Comparison of ENCODE assay signal across 8 cellular contexts in genomic region chr7:100586266-100587025, GRCh38. TPM values are rescaled to one million over a fixed set of nuclear protein-coding genes. Genes with fewer than 3 reads are reported as not detected.
DNase-seq lines count a peak whose midpoint lies in the region; ATAC-seq and TF ChIP-seq lines count a peak whose summit lies in the region.

TSS of gene FBXO24 (plus strand) at chr7:100586328. CDS start at chr7:100586626, 298 bp downstream.

- peak within 1 kb of the TSS; percentile 83 to 92 for H3K4me3 ChIP-seq in SK-N-SH (ENCODE audit: low read depth in 2 of 2, low read length in 1 of 2)

- H3K4me2 ChIP-seq in SK-N-SH, result peak within 1 kb of the TSS; percentile 97

- peaks cover 7 to 8% of the 10 kb centered on the region in 2 donors for H3K36me3 Mint-ChIP-seq in activated naive CD4-positive, alpha-beta T cell treated with anti-CD3 and anti-CD28 coated beads, Interleukin-2, amount 50 U/mL, for 72 hours

- peak within 1 kb of the TSS; percentile 89 for H3K9ac ChIP-seq in SK-N-SH

- TF ChIP-seq RAD21 in SK-N-SH (IDR thresholded peaks at IDR 0.05; ENCODE audit: low read length), result no peak

- H3K36me3 ChIP-seq in SK-N-SH (replicated peaks in 1 of 2; ENCODE audit: control insufficient read depth in 1 of 2, insufficient read depth in 2 of 2, low read length in 1 of 2), result peaks cover 3 to 11% of the 10 kb centered on the region in 2 experiments

- H3K9me2 ChIP-seq in SK-N-SH, result no peaks in the 10 kb centered on the region

- CTCF ChIA-PET in GM10248 (lab: Yijun Ruan, JAX) (interaction anchor here (0.6 to 4.4 kb wide), 25 partner anchors 10 to 262 kb away, joined by 3 to 16 read pairs (median 4); partner anchors contain the start of genes MOSPD3, POP7 and SAP25), SK-N-SH (lab: Yijun Ruan, JAX) (interaction anchor here (1.0 to 11.9 kb wide), 15 partner anchors 9 to 119 kb away, joined by 3 to 149 read pairs (median 10); partner anchors contain the start of genes GIGYF1 and PCOLCE)

- peak; percentile 100 for DNase-seq in GM10248 (ENCODE audit: extremely low spot score)
- DNase-seq in NCI-H1092 (lab: John Stamatoyannopoulos, UW), result peak; percentile 100
- peak; percentile 100 for DNase-seq in SK-N-SH
- peak; percentile 98 to 100 for DNase-seq in activated naive CD4-positive, alpha-beta T cell treated with anti-CD3 and anti-CD28 coated beads, Interleukin-2, amount 50 U/mL, for 72 hours (ENCODE audit: low spot score in 2 of 2)
- DNase-seq in glomerular endothelial cell (ENCODE audit: extremely low read depth, low read depth, low spot score), result peak; percentile 98
- peak; percentile 99 to 100 (median 100) for DNase-seq in nucleus accumbens (lab: John Stamatoyannopoulos, UW)
- peak; percentile 100 for DNase-seq in superior temporal gyrus (ENCODE audit: extremely low spot score)

- peak within 1 kb of the TSS; percentile 96 for H2AFZ ChIP-seq in SK-N-SH (ENCODE audit: low read depth)

- peaks cover 32% of the 10 kb centered on the region for H4K20me1 ChIP-seq in SK-N-SH (ENCODE audit: insufficient read depth)

- no peaks in the 10 kb centered on the region for H3K9me3 ChIP-seq in SK-N-SH

- peaks cover 33% of the 10 kb centered on the region for H3K79me2 ChIP-seq in SK-N-SH (ENCODE audit: insufficient read depth)

- POLR2A ChIA-PET in GM10248 (lab: Yijun Ruan, JAX), result interaction anchor here (0.5 to 1.3 kb wide), 20 partner anchors 10 to 288 kb away, joined by 3 to 14 read pairs (median 4); partner anchors contain the start of genes GNB2, MOSPD3, PCOLCE and SRRT
- POLR2A ChIA-PET in SK-N-SH (lab: Yijun Ruan, JAX), result interaction anchor here (0.6 to 4.3 kb wide), 25 partner anchors 9 to 303 kb away, joined by 3 to 63 read pairs (median 4); partner anchors contain the start of genes AGFG2, EPHB4, GNB2 and MOSPD3

- H3K4me1 ChIP-seq in SK-N-SH (ENCODE audit: control insufficient read depth in 1 of 2, insufficient read depth in 2 of 2, low read depth in 1 of 2, low read length in 1 of 2), result peaks cover 6 to 15% of the 10 kb centered on the region in 2 experiments; a peak in 2 of 4 replicates

- under 1% methylated on average over 31 of the region's 53 CpGs for WGBS in SK-N-SH (ENCODE audit: low lambda C conversion rate)

- no peak; a peak in 1 of 4 replicates for TF ChIP-seq EP300 in SK-N-SH (IDR thresholded peaks at IDR 0.05; ENCODE audit: borderline replicate concordance in 1 of 2, low read depth in 1 of 2, low read length in 1 of 2)

- peak; percentile 84 for ATAC-seq in HG02610 (IDR thresholded peaks at IDR 0.05; ENCODE audit: unreplicated experiment)
- peak; percentile 85 to 87 for ATAC-seq in activated naive CD4-positive, alpha-beta T cell treated with anti-CD3 and anti-CD28 coated beads, Interleukin-2, amount 50 U/mL, for 72 hours

- H3K9me3 Mint-ChIP-seq in activated naive CD4-positive, alpha-beta T cell treated with anti-CD3 and anti-CD28 coated beads, Interleukin-2, amount 50 U/mL, for 72 hours, result no peaks in the 10 kb centered on the region

- TF ChIP-seq CTCF in GM10248 (IDR thresholded peaks at IDR 0.05; ENCODE audit: control extremely low read depth, extremely low read depth, low read depth, missing control alignments) (no peak), SK-N-SH (IDR thresholded peaks at IDR 0.05) (no peak)

- peaks cover 7% of the 10 kb centered on the region for H3F3A ChIP-seq in SK-N-SH (replicated peaks; ENCODE audit: insufficient read depth)

- H3K27me3 ChIP-seq in SK-N-SH (ENCODE audit: insufficient read depth), result no peaks in the 10 kb centered on the region

- H3K27ac ChIP-seq in SK-N-SH (ENCODE audit: low read depth in 2 of 2, low read length in 1 of 2), result peak within 1 kb of the TSS; percentile 77 to 94

- H3K27ac Mint-ChIP-seq in activated naive CD4-positive, alpha-beta T cell treated with anti-CD3 and anti-CD28 coated beads, Interleukin-2, amount 50 U/mL, for 72 hours, result peak within 1 kb of the TSS; percentile 89 to 96

TF ChIP-seq in SK-N-SH, 30 proteins besides CTCF, POLR2A, EP300 and RAD21 (continues in another document):
- TF ChIP-seq FOXJ3 (CRISPR knock-in tag; IDR thresholded peaks at IDR 0.05), result no peak
- TF ChIP-seq GATA2 (CRISPR knock-in tag; IDR thresholded peaks at IDR 0.05), result no peak
- TF ChIP-seq MAX (IDR thresholded peaks at IDR 0.05; ENCODE audit: low read depth), result no peak; the same call in none of the 2 replicates
- peak; percentile 52 for TF ChIP-seq GABPA (IDR thresholded peaks at IDR 0.05; ENCODE audit: low read depth)
- peak; percentile 91 for TF ChIP-seq RFX5 (IDR thresholded peaks at IDR 0.05; ENCODE audit: low read length)
- TF ChIP-seq IRF3 (IDR thresholded peaks at IDR 0.05; ENCODE audit: low read depth, low read length), result peak; percentile 100
- TF ChIP-seq NRF1 (IDR thresholded peaks at IDR 0.05; ENCODE audit: low read depth, low read length), result peak; percentile 60
- peak; percentile 13 for TF ChIP-seq ELF1 (IDR thresholded peaks at IDR 0.05)
- TF ChIP-seq SIN3A (IDR thresholded peaks at IDR 0.05; ENCODE audit: borderline replicate concordance, low read depth, low read length), result peak; percentile 92; the same call in 1 of the 2 replicates
- peak; percentile 73 for TF ChIP-seq POLR2AphosphoS5 (IDR thresholded peaks at IDR 0.05; ENCODE audit: low read depth, low read length)
- TF ChIP-seq PBX3 (IDR thresholded peaks at IDR 0.05), result peak; percentile 100
- no peak for TF ChIP-seq SMC3 (IDR thresholded peaks at IDR 0.05; ENCODE audit: low read depth, low read length)
- no peak for TF ChIP-seq FOSL2 (IDR thresholded peaks at IDR 0.05; ENCODE audit: borderline replicate concordance, low read depth)
- no peak for TF ChIP-seq FOXM1 (IDR thresholded peaks at IDR 0.05; ENCODE audit: low read depth)
- TF ChIP-seq YY1 (IDR thresholded peaks at IDR 0.05; ENCODE audit: low read depth), result no peak
- peak; percentile 66 for TF ChIP-seq TAF1 (IDR thresholded peaks at IDR 0.05; ENCODE audit: borderline replicate concordance, low read depth, low read length)
- TF ChIP-seq NFIC (IDR thresholded peaks at IDR 0.05; ENCODE audit: borderline replicate concordance), result no peak
- TF ChIP-seq TCF12 (IDR thresholded peaks at IDR 0.05), result no peak
- TF ChIP-seq RCOR1 (IDR thresholded peaks at IDR 0.05; ENCODE audit: low read length), result peak; percentile 23
- TF ChIP-seq MXI1 (IDR thresholded peaks at IDR 0.05; ENCODE audit: low read depth, low read length), result peak; percentile 15
- TF ChIP-seq RXRA (IDR thresholded peaks at IDR 0.05; ENCODE audit: borderline replicate concordance, low read depth), result no peak
- TF ChIP-seq ZBTB33 (IDR thresholded peaks at IDR 0.05; ENCODE audit: borderline replicate concordance, low read depth), result peak; percentile 9; the same call in 1 of the 2 replicates
- no peak for TF ChIP-seq USF1 (IDR thresholded peaks at IDR 0.05; ENCODE audit: borderline replicate concordance, low read depth)
- TF ChIP-seq TEAD4 (IDR thresholded peaks at IDR 0.05; ENCODE audit: borderline replicate concordance, insufficient read depth), result no peak

RNA-seq across cellular contexts. Expression of gene FBXO24, which starts in this region (rescaled TPM):
- polyA plus RNA-seq in SK-N-SH (2012; rRNA removed), result 0.71 and 0.94 TPM in 2 replicates
- polyA plus RNA-seq in SK-N-SH (2012; cell fraction: cytosol; rRNA removed), result 0.52 and 0.54 TPM in 2 replicates
- polyA plus RNA-seq in SK-N-SH (2012; cell fraction: nucleus; rRNA removed), result 3.3 and 3.7 TPM in 2 replicates
- 1 to 10 TPM; 1.9 to 4.0 TPM for total RNA-seq in activated naive CD4-positive, alpha-beta T cell treated with anti-CD3 and anti-CD28 coated beads, Interleukin-2, amount 50 U/mL, for 72 hours
- not detected in 2 replicates for total RNA-seq in glomerular endothelial cell

Comparison
In these comparisons a context has a peak if more than half of its experiments do, and no peak if none do; other contexts are left out.
1. Peak in every context shown above with its lines: DNase-seq, ATAC-seq, H3K4me3 ChIP-seq and H3K27ac ChIP-seq.
2. Peak in DNase-seq in glomerular endothelial cell; RNA of the gene not detected or under 1 TPM.